ENCODE assay signal across 1 cellular context in the genomic region with DNA sequence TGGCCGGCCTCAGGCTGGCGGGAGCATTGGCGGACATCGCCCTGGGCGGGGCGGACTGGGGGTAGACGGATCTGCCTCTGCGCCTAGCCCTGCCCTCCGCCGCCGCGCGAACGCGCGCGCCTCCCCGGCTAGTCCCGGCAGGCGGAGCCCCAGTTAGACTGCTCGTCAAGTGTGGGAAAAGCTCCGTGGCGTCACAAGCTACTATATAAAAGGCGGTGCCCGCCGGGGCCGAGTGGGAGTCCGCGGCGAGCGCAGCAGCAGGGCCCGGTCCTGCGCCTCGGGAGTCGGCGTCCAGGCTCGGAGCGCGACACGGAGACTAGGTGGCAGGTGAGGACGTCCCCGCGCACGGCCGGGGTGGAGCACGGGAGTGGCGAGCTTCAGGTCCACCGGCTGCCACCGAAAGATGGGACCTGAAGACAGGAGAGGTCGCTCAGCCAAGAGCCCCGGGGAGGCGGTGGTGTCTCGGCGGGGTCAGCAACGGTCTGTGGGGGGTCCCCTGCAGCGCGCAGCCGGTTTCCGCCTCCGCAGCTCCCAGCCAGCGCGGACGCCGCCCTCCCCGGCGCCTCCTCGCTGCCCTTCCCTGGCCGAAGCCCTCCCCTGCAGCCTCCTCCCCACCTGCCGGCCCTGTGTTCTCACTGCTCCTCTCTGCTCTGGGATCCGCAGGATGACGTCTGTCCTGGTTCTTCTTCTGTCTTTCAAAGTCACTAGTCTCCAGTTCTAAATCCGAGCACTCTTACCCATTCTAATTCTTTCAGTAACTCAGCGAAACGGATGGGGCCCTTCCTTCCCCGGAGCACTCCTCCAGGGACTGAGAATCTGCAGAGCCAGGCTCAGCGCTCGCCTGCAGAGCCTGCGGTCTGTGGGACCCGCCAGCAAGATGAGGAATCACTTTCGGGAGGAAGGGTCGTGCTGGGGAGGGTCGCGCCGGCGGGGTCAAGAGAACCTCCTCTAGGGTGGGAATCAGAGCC.
A peak's percentile ranks its signal among the peaks of the same experiment; 100 is the strongest.
TF ChIP-seq lines count a peak whose summit lies in the region.

No MANE protein-coding gene starts in this region.

TF ChIP-seq in WTC11, 78 proteins besides CTCF, POLR2A, EP300 and RAD21 (continued from another document):
- TF ChIP-seq ZNF232 (CRISPR knock-in tag; IDR thresholded peaks at IDR 0.05) (no peak), NR1H2 (CRISPR knock-in tag; IDR thresholded peaks at IDR 0.05) (no peak), MYBL2 (CRISPR knock-in tag; IDR thresholded peaks at IDR 0.05) (0 out of 2 replicates have a peak, but pooled peaks have one; percentile 26), ETV6 (CRISPR knock-in tag; IDR thresholded peaks at IDR 0.05) (peak; percentile 53; the same call in 1 of the 2 replicates), ZBTB21 (CRISPR knock-in tag; IDR thresholded peaks at IDR 0.05; ENCODE audit: borderline replicate concordance) (no peak)
- TF ChIP-seq, protein P1, sequence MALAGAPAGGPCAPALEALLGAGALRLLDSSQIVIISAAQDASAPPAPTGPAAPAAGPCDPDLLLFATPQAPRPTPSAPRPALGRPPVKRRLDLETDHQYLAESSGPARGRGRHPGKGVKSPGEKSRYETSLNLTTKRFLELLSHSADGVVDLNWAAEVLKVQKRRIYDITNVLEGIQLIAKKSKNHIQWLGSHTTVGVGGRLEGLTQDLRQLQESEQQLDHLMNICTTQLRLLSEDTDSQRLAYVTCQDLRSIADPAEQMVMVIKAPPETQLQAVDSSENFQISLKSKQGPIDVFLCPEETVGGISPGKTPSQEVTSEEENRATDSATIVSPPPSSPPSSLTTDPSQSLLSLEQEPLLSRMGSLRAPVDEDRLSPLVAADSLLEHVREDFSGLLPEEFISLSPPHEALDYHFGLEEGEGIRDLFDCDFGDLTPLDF (CRISPR knock-in tag; IDR thresholded peaks at IDR 0.05): peak; percentile 56; the same call in 1 of the 2 replicates
- TF ChIP-seq, protein P2, sequence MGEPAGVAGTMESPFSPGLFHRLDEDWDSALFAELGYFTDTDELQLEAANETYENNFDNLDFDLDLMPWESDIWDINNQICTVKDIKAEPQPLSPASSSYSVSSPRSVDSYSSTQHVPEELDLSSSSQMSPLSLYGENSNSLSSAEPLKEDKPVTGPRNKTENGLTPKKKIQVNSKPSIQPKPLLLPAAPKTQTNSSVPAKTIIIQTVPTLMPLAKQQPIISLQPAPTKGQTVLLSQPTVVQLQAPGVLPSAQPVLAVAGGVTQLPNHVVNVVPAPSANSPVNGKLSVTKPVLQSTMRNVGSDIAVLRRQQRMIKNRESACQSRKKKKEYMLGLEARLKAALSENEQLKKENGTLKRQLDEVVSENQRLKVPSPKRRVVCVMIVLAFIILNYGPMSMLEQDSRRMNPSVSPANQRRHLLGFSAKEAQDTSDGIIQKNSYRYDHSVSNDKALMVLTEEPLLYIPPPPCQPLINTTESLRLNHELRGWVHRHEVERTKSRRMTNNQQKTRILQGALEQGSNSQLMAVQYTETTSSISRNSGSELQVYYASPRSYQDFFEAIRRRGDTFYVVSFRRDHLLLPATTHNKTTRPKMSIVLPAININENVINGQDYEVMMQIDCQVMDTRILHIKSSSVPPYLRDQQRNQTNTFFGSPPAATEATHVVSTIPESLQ (CRISPR knock-in tag; IDR thresholded peaks at IDR 0.05): no peak
- TF ChIP-seq, protein P3, sequence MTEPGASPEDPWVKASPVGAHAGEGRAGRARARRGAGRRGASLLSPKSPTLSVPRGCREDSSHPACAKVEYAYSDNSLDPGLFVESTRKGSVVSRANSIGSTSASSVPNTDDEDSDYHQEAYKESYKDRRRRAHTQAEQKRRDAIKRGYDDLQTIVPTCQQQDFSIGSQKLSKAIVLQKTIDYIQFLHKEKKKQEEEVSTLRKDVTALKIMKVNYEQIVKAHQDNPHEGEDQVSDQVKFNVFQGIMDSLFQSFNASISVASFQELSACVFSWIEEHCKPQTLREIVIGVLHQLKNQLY (CRISPR knock-in tag; IDR thresholded peaks at IDR 0.05): no peak
